19 cellular contexts compared by ENCODE assay signal in the genomic region with DNA sequence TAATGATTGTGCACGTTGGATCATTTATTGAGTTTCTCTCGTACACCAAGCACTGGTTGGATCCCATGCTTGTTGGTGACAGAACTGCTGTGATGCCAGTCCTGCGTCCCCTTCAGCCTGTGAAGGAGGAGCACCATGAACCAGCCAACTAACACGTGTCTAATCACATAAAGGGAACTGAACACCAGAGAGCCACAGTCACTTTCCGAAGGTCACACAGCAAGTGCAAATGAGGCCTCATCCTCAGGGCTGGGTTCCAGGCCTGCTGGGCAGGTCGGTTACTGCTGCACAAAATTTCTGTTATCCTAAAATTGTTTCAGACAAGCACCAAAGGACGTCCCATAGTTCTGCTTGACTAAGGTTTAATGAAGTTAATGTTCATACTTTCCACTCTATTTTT.
DNase-seq lines count a peak whose midpoint lies in the region; ATAC-seq and TF ChIP-seq lines count a peak whose summit lies in the region.
"Had no signal": no experiment of that assay in that cellular context is flagged by ENCODE, and none has a peak within 500 bp of the region (broad histone marks: within the 10 kb centered on the region; RNA-seq: fewer than 3 reads in every experiment).

No MANE protein-coding gene starts in this region.

- H3K36me3 Mint-ChIP-seq in activated CD8-positive, alpha-beta T cell treated with anti-CD3 and anti-CD28 coated beads, Interleukin-2, amount 10 ng/mL, durations not matched to agents 7 days and 5 days (ENCODE audit: low read depth), result no peaks in the 10 kb centered on the region
- H3K36me3 Mint-ChIP-seq in activated CD8-positive, alpha-beta T cell treated with anti-CD3 and anti-CD28 coated beads for 36 hours (ENCODE audit: low read depth), result no peaks in the 10 kb centered on the region
- H3K36me3 Mint-ChIP-seq in stimulated activated memory B cell treated with anti-CD40 and anti-IgM and Interleukin-4, amounts not matched to agents 10 μg/mL and 1 μg/mL and 100 μg/mL, for 72 hours, result no peaks in the 10 kb centered on the region
- H3K36me3 Mint-ChIP-seq: CD14-positive monocyte had no signal

- 90% methylated on average over 7 of the region's 7 CpGs for WGBS in smooth muscle cell (ENCODE audit: low lambda C conversion rate)

- intact Hi-C loops in activated CD8-positive, alpha-beta T cell treated with anti-CD3 and anti-CD28 coated beads for 36 hours (cut with micrococcal nuclease), result no loop called here
- intact Hi-C loops in upper lobe of right lung (cut with DNase I), result no loop called here

- H3K9ac ChIP-seq in SK-N-MC (ENCODE audit: insufficient read length), result no peak overlapping the region
- no peak overlapping the region for H3K9ac ChIP-seq in smooth muscle cell (ENCODE audit: low read depth)

- CTCF ChIA-PET in activated CD8-positive, alpha-beta T cell treated with anti-CD3 and anti-CD28 coated beads, Interleukin-2, amount 10 ng/mL, durations not matched to agents 7 days and 5 days (lab: Charles Lee), result no interaction called here
- CTCF ChIA-PET in activated CD8-positive, alpha-beta T cell treated with anti-CD3 and anti-CD28 coated beads for 36 hours (lab: Charles Lee), result no interaction called here

- POLR2A ChIA-PET in activated CD8-positive, alpha-beta T cell treated with anti-CD3 and anti-CD28 coated beads, Interleukin-2, amount 10 ng/mL, durations not matched to agents 7 days and 5 days (lab: Charles Lee), result no interaction called here
- POLR2A ChIA-PET in activated CD8-positive, alpha-beta T cell treated with anti-CD3 and anti-CD28 coated beads for 36 hours (lab: Charles Lee), result no interaction called here

- no peaks in the 10 kb centered on the region for H3F3A ChIP-seq in smooth muscle cell (ENCODE audit: low read depth)

- no peak overlapping the region for H2AFZ ChIP-seq in smooth muscle cell (ENCODE audit: low read depth)

- no peaks in the 10 kb centered on the region for H3K79me2 ChIP-seq in smooth muscle cell (ENCODE audit: low read depth)

- H3K4me3 Mint-ChIP-seq in activated CD8-positive, alpha-beta T cell treated with anti-CD3 and anti-CD28 coated beads, Interleukin-2, amount 10 ng/mL, durations not matched to agents 7 days and 5 days, result no peak overlapping the region
- no peak overlapping the region for H3K4me3 Mint-ChIP-seq in activated CD8-positive, alpha-beta T cell treated with anti-CD3 and anti-CD28 coated beads for 36 hours
- no peak overlapping the region for H3K4me3 Mint-ChIP-seq in stimulated activated memory B cell treated with anti-CD40 and anti-IgM and Interleukin-4, amounts not matched to agents 10 μg/mL and 1 μg/mL and 100 μg/mL, for 72 hours

- no peaks in the 10 kb centered on the region for H4K20me1 ChIP-seq in smooth muscle cell (ENCODE audit: low read depth)

- H3K27me3 Mint-ChIP-seq in activated CD8-positive, alpha-beta T cell treated with anti-CD3 and anti-CD28 coated beads, Interleukin-2, amount 10 ng/mL, durations not matched to agents 7 days and 5 days (ENCODE audit: low read depth), result peaks cover 3% of the 10 kb centered on the region
- no peaks in the 10 kb centered on the region for H3K27me3 Mint-ChIP-seq in activated CD8-positive, alpha-beta T cell treated with anti-CD3 and anti-CD28 coated beads for 36 hours
- H3K27me3 Mint-ChIP-seq in stimulated activated memory B cell treated with anti-CD40 and anti-IgM and Interleukin-4, amounts not matched to agents 10 μg/mL and 1 μg/mL and 100 μg/mL, for 72 hours, result no peaks in the 10 kb centered on the region

- DNase-seq in activated CD8-positive, alpha-beta T cell treated with anti-CD3 and anti-CD28 coated beads, Interleukin-2, amount 10 ng/mL, durations not matched to agents 7 days and 5 days, result no peak
- no peak for DNase-seq in activated CD8-positive, alpha-beta T cell treated with anti-CD3 and anti-CD28 coated beads for 36 hours
- no peak for DNase-seq in SK-N-MC (ENCODE audit: low read depth, low spot score)
- DNase-seq in mesenteric fat pad (ENCODE audit: low spot score), result peak; percentile 41
- DNase-seq in smooth muscle cell (lab: John Stamatoyannopoulos, UW; ENCODE audit: unreplicated experiment), result no peak
- no peak for DNase-seq in upper lobe of right lung
- DNase-seq: AML-193; KBM-7; NCI-H1048; NCI-H1436 treated with DMSO at 0.1 percent for 48 hours; NCI-H2029; NCI-H2227 treated with DMSO at 0.1 percent for 48 hours; NCI-H510A; NK-92 treated with Interleukin-12 subunit alpha and Interleukin-12 subunit beta, amount 100 ng/mL, for 24 hours; SIG-M5 had no signal

- H3K9me3 Mint-ChIP-seq in activated CD8-positive, alpha-beta T cell treated with anti-CD3 and anti-CD28 coated beads, Interleukin-2, amount 10 ng/mL, durations not matched to agents 7 days and 5 days (ENCODE audit: insufficient read depth), result no peaks in the 10 kb centered on the region
- no peaks in the 10 kb centered on the region for H3K9me3 Mint-ChIP-seq in activated CD8-positive, alpha-beta T cell treated with anti-CD3 and anti-CD28 coated beads for 36 hours
- H3K9me3 Mint-ChIP-seq in stimulated activated memory B cell treated with anti-CD40 and anti-IgM and Interleukin-4, amounts not matched to agents 10 μg/mL and 1 μg/mL and 100 μg/mL, for 72 hours, result peaks cover 3% of the 10 kb centered on the region

- peak overlapping the region; percentile 60; the same call in 1 of the 2 replicates for H3K27ac ChIP-seq in SK-N-MC
- H3K27ac ChIP-seq in smooth muscle cell (ENCODE audit: low read depth), result peak overlapping the region; percentile 22
- H3K27ac ChIP-seq in upper lobe of right lung, result no peak overlapping the region

- no peak overlapping the region for H3K4me3 ChIP-seq in SK-N-MC
- H3K4me3 ChIP-seq in smooth muscle cell, result no peak overlapping the region
- no peak overlapping the region for H3K4me3 ChIP-seq in upper lobe of right lung

- H3K27me3 ChIP-seq in smooth muscle cell (ENCODE audit: low read depth), result no peaks in the 10 kb centered on the region
- H3K27me3 ChIP-seq in upper lobe of right lung, result no peaks in the 10 kb centered on the region

- no peak for ATAC-seq in activated CD8-positive, alpha-beta T cell treated with anti-CD3 and anti-CD28 coated beads, Interleukin-2, amount 10 ng/mL, durations not matched to agents 7 days and 5 days
- no peak for ATAC-seq in activated CD8-positive, alpha-beta T cell treated with anti-CD3 and anti-CD28 coated beads for 36 hours
- no peak for ATAC-seq in stimulated activated memory B cell treated with anti-CD40 and anti-IgM and Interleukin-4, amounts not matched to agents 10 μg/mL and 1 μg/mL and 100 μg/mL, for 72 hours
- ATAC-seq in upper lobe of right lung (no peak), GM21576 (IDR thresholded peaks at IDR 0.05; ENCODE audit: unreplicated experiment) (no peak)
- ATAC-seq: Panc1 had no signal

- no peak for TF ChIP-seq CTCF in activated CD8-positive, alpha-beta T cell treated with anti-CD3 and anti-CD28 coated beads for 36 hours (IDR thresholded peaks at IDR 0.05)
- TF ChIP-seq CTCF in smooth muscle cell (IDR thresholded peaks at IDR 0.05; ENCODE audit: borderline replicate concordance, insufficient read depth, poor library complexity, severe bottlenecking) (no peak), upper lobe of right lung (IDR thresholded peaks at IDR 0.05) (no peak)

- H3K27ac Mint-ChIP-seq in activated CD8-positive, alpha-beta T cell treated with anti-CD3 and anti-CD28 coated beads, Interleukin-2, amount 10 ng/mL, durations not matched to agents 7 days and 5 days, result peak overlapping the region; percentile 16
- no peak overlapping the region for H3K27ac Mint-ChIP-seq in activated CD8-positive, alpha-beta T cell treated with anti-CD3 and anti-CD28 coated beads for 36 hours
- H3K27ac Mint-ChIP-seq in stimulated activated memory B cell treated with anti-CD40 and anti-IgM and Interleukin-4, amounts not matched to agents 10 μg/mL and 1 μg/mL and 100 μg/mL, for 72 hours, result no peak overlapping the region

- no peaks in the 10 kb centered on the region for H3K36me3 ChIP-seq in SK-N-MC (ENCODE audit: insufficient read depth, low read length)
- H3K36me3 ChIP-seq in smooth muscle cell (ENCODE audit: low read depth), result no peaks in the 10 kb centered on the region
- no peaks in the 10 kb centered on the region for H3K36me3 ChIP-seq in upper lobe of right lung

- H3K4me2 ChIP-seq in smooth muscle cell, result no peak overlapping the region

- peaks cover 7% of the 10 kb centered on the region for H3K4me1 Mint-ChIP-seq in activated CD8-positive, alpha-beta T cell treated with anti-CD3 and anti-CD28 coated beads, Interleukin-2, amount 10 ng/mL, durations not matched to agents 7 days and 5 days (ENCODE audit: low read depth)
- peaks cover 9% of the 10 kb centered on the region for H3K4me1 Mint-ChIP-seq in activated CD8-positive, alpha-beta T cell treated with anti-CD3 and anti-CD28 coated beads for 36 hours (ENCODE audit: low read depth)
- H3K4me1 Mint-ChIP-seq in stimulated activated memory B cell treated with anti-CD40 and anti-IgM and Interleukin-4, amounts not matched to agents 10 μg/mL and 1 μg/mL and 100 μg/mL, for 72 hours, result no peaks in the 10 kb centered on the region

- H3K9me3 ChIP-seq in SK-N-MC (ENCODE audit: low read depth, low read length) (no peaks in the 10 kb centered on the region), smooth muscle cell (replicated peaks; ENCODE audit: low read depth) (no peaks in the 10 kb centered on the region), upper lobe of right lung (no peaks in the 10 kb centered on the region)

- no peaks in the 10 kb centered on the region for H3K4me1 ChIP-seq in smooth muscle cell (ENCODE audit: low read depth)
- no peaks in the 10 kb centered on the region for H3K4me1 ChIP-seq in upper lobe of right lung
